In genomic region chr7:101747758-101748345, GRCh38 we compare ENCODE assay signal across 1 cellular context.
TF ChIP-seq lines count a peak whose summit lies in the region.

No MANE protein-coding gene starts in this region.

TF ChIP-seq in HepG2, 621 proteins besides CTCF, POLR2A, EP300 and RAD21 (continued from another document):
- TF ChIP-seq ZBTB4 (CRISPR knock-in tag; IDR thresholded peaks at IDR 0.05; ENCODE audit: borderline replicate concordance) (no peak), TSC22D2 (CRISPR knock-in tag; IDR thresholded peaks at IDR 0.05; ENCODE audit: borderline replicate concordance) (no peak), ZNF766 (CRISPR knock-in tag; IDR thresholded peaks at IDR 0.05; ENCODE audit: borderline replicate concordance) (no peak), ZNF235 (CRISPR knock-in tag; IDR thresholded peaks at IDR 0.05; ENCODE audit: borderline replicate concordance) (no peak), ZNF83 (CRISPR knock-in tag; IDR thresholded peaks at IDR 0.05; ENCODE audit: borderline replicate concordance) (no peak), ZNF772 (CRISPR knock-in tag; IDR thresholded peaks at IDR 0.05) (no peak), RORA (CRISPR knock-in tag; IDR thresholded peaks at IDR 0.05) (no peak), ZNF337 (CRISPR knock-in tag; IDR thresholded peaks at IDR 0.05; ENCODE audit: borderline replicate concordance, low read depth) (no peak)
